ENCODE assay signal across 8 cellular contexts in the genomic region with DNA sequence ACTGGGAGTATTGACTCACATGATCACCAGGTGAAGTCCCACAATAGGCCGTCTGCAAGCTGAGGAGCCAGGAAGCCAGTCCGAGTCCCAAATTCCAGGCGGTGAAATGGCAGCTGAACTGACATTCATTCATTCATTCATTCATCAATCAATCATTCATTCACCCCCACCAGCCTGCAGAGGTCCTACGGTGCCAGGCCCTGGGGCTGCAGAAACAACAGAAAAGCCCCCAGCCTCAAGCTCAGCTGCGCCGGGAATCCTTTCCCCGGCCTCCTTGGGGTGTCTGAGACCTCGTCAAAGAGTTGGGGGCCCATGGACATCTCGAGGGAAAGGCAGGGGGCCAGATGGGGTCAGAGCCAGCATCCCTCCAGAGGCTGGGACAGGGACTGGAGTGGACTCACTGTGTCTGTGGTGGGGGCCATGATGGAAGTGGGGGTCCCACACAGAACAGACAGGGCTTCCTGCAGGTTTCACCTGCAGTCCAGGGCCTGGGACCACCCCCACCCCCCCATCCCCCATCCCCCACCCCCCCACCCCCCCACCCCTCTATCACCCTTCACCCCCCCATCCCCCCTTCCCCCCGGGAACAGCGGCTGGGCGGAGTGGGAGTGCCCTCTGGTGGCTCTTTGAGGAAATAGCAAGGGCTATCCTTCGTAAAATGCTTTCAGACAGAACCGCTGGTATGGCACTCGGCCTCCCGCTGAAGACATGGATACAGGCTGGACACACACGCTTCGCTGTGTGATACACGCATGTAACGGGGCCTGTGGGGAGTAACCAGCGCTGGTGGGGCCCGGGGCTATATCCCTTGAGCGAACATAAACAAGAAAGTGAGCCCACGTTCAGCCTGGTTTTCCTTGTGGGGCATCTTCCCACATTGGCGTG. TPM values are rescaled to one million over a fixed set of nuclear protein-coding genes. Genes with fewer than 3 reads are reported as not detected.
A peak's percentile ranks its signal among the peaks of the same experiment; 100 is the strongest.
DNase-seq lines count a peak whose midpoint lies in the region; ATAC-seq and TF ChIP-seq lines count a peak whose summit lies in the region.

No MANE protein-coding gene starts in this region.

- H3K27me3 ChIP-seq in BJ (ENCODE audit: control insufficient read depth, insufficient read depth, low read length) (peaks cover 5% of the 10 kb centered on the region; the same call in 1 of the 2 replicates), HAP-1 (ENCODE audit: low read depth) (peaks cover 5% of the 10 kb centered on the region; the same call in 1 of the 2 replicates), SJCRH30 (no peaks in the 10 kb centered on the region)

- in situ Hi-C loops in HAP-1 (cut with MboI; ENCODE audit: low sequenced_read_pairs) = loop anchor here (10.0 kb wide), 1 partner anchor 107 kb away; the partner anchor contains the start of gene ZFPM1

- intact Hi-C loops in left ventricle myocardium superior (cut with micrococcal nuclease) = no loop called here

- H3K36me3 ChIP-seq in BJ (ENCODE audit: control insufficient read depth, insufficient read depth, low read length) = no peaks in the 10 kb centered on the region
- no peaks in the 10 kb centered on the region for H3K36me3 ChIP-seq in HAP-1 (replicated peaks)
- H3K36me3 ChIP-seq in SJCRH30 = no peaks in the 10 kb centered on the region

- H3K4me3 ChIP-seq in BJ (ENCODE audit: low read depth, low read length) = peak overlapping the region; percentile 29
- no peak overlapping the region for H3K4me3 ChIP-seq in HAP-1
- H3K4me3 ChIP-seq in SJCRH30 = no peak overlapping the region
- H3K4me3 ChIP-seq in skeletal muscle cell (ENCODE audit: low read depth, low read length) = peak overlapping the region; percentile 23

- no peaks in the 10 kb centered on the region for H3K9me3 ChIP-seq in HAP-1
- no peaks in the 10 kb centered on the region for H3K9me3 ChIP-seq in SJCRH30 (replicated peaks)

- peak; percentile 81 for TF ChIP-seq CTCF in BJ (IDR thresholded peaks at IDR 0.05; ENCODE audit: insufficient read depth, low read depth, low read length)

- CTCF ChIA-PET in BJ (lab: Yijun Ruan, JAX) = interaction anchor here (0.7 to 1.8 kb wide), 19 partner anchors 8 to 783 kb away, joined by 3 to 5 read pairs (median 3); no protein-coding TSS in a partner anchor

- ATAC-seq in left ventricle myocardium superior (peak; percentile 60), GM21515 (IDR thresholded peaks at IDR 0.05; ENCODE audit: unreplicated experiment) (no peak)

- no peak overlapping the region for H3K27ac ChIP-seq in SJCRH30

- DNase-seq in BJ (ENCODE audit: low read depth) (no peak), HAP-1 (ENCODE audit: low spot score in 2 of 2) (peak; percentile 43 to 59), SJCRH30 (peak; percentile 27 to 57), amniotic epithelial cell (ENCODE audit: low read depth) (peak; percentile 36), left ventricle myocardium superior (peak; percentile 50), skeletal muscle cell (ENCODE audit: low read depth) (no peak), OCI-M2 (lab: John Stamatoyannopoulos, UW; ENCODE audit: unreplicated experiment) (no peak)

- no peaks in the 10 kb centered on the region; the same call in 1 of the 2 replicates for H3K4me1 ChIP-seq in HAP-1
- H3K4me1 ChIP-seq in SJCRH30 = no peaks in the 10 kb centered on the region

- POLR2A ChIA-PET in BJ (lab: Charles Lee) = interaction anchor here (0.6 kb wide), 1 partner anchor 124 kb away, joined by 4 read pairs; no protein-coding TSS in a partner anchor

RNA-seq across cellular contexts. Expression of gene ZC3H18, which starts 8.5 kb away (rescaled TPM):
- polyA plus RNA-seq in BJ (2011; rRNA removed) = 7.9 and 11.2 TPM in 2 replicates
- polyA minus RNA-seq in BJ (2011; rRNA and poly(A)+ RNA removed) = 5.7 and 6.7 TPM in 2 replicates
- 19.2 and 21.0 TPM in 2 replicates for total RNA-seq in SJCRH30 (2014; rRNA removed; shearing (Covaris generic))
- total RNA-seq in left ventricle myocardium superior = 23.9 TPM

Comparison
In these comparisons a context has a peak if more than half of its experiments do, and no peak if none do; other contexts are left out.
1. DNase-seq: peak in HAP-1 (2 of 2), SJCRH30 (2 of 2), amniotic epithelial cell (single experiment) and left ventricle myocardium superior (single experiment); none in BJ (single experiment), skeletal muscle cell (single experiment) and OCI-M2 (single experiment).
2. H3K4me3 ChIP-seq: peak in BJ (single experiment) and skeletal muscle cell (single experiment); none in HAP-1 (single experiment) and SJCRH30 (single experiment).